29 cellular contexts compared by ENCODE assay signal in genomic region chr5:76728965-76729364, GRCh38.
"Had no signal": no experiment of that assay in that cellular context is flagged by ENCODE, and none has a peak within 500 bp of the region (broad histone marks: within the 10 kb centered on the region; RNA-seq: fewer than 3 reads in every experiment).

No MANE protein-coding gene starts in this region.

- DNase-seq: hippocampal formation; kidney; left ventricle myocardium inferior; mesendoderm; naive B cell; nucleus accumbens; pancreas; posterior cingulate gyrus; retina; right cardiac atrium; stimulated activated CD4-positive, alpha-beta T cell treated with anti-CD3 and anti-CD28 coated beads, Interleukin-12 subunit alpha, Interleukin-12 subunit beta, amount 100 ng/mL, for 4 hours; stimulated activated CD4-positive, alpha-beta T cell treated with anti-CD3 and anti-CD28 coated beads, Interleukin-15, amount 100 ng/mL, for 24 hours; stimulated activated CD4-positive, alpha-beta T cell treated with anti-CD3 and anti-CD28 coated beads, Interleukin-2, amount 100 ng/mL, for 24 hours; stimulated activated CD4-positive, alpha-beta T cell treated with anti-CD3 and anti-CD28 coated beads, Interleukin-4, amount 100 ng/mL, for 1 hour; stimulated activated naive CD4-positive, alpha-beta T cell; tibial artery; trophoblast cell had no signal

- H3K4me1 ChIP-seq: left ventricle myocardium inferior, pancreas, prostate gland, suprapubic skin, tibial artery, vagina had no signal

- H3K4me3 Mint-ChIP-seq: mesothelial cell of epicardium; naive B cell; nephron; neural crest cell; stimulated activated naive CD8-positive, alpha-beta T cell treated with anti-CD3 and anti-CD28 coated beads, Interleukin-15, Interleukin-2, amounts not matched to agents 100 ng/mL and 50 ng/mL, for 24 hours had no signal

- FAIRE-seq: islet of Langerhans, kidney, pancreas had no signal

- H3K4me3 ChIP-seq: left ventricle myocardium inferior, lung, pancreas, prostate gland, skin epidermis, suprapubic skin, thoracic aorta, tibial artery, vagina had no signal

- H3K36me3 ChIP-seq: pancreas, prostate gland, vagina had no signal

- H3K27me3 ChIP-seq: pancreas, suprapubic skin, tibial artery, vagina had no signal

- H3K27ac Mint-ChIP-seq: mesothelial cell of epicardium; naive B cell; nephron; stimulated activated naive CD8-positive, alpha-beta T cell treated with anti-CD3 and anti-CD28 coated beads, Interleukin-15, Interleukin-2, amounts not matched to agents 100 ng/mL and 50 ng/mL, for 24 hours had no signal

- H3K27ac ChIP-seq: left ventricle myocardium inferior, pancreas, prostate gland, skin epidermis, suprapubic skin, thoracic aorta, tibial artery, vagina had no signal

- H3K27me3 Mint-ChIP-seq: stimulated activated naive CD8-positive, alpha-beta T cell treated with anti-CD3 and anti-CD28 coated beads, Interleukin-15, Interleukin-2, amounts not matched to agents 100 ng/mL and 50 ng/mL, for 24 hours had no signal

- H3K4me1 Mint-ChIP-seq: naive B cell, nephron had no signal

- H3K9me3 ChIP-seq: pancreas, prostate gland, suprapubic skin had no signal

- ATAC-seq: pancreas, right cardiac atrium, sciatic nerve had no signal
